Comparison of ENCODE assay signal across 8 cellular contexts in the genomic region with DNA sequence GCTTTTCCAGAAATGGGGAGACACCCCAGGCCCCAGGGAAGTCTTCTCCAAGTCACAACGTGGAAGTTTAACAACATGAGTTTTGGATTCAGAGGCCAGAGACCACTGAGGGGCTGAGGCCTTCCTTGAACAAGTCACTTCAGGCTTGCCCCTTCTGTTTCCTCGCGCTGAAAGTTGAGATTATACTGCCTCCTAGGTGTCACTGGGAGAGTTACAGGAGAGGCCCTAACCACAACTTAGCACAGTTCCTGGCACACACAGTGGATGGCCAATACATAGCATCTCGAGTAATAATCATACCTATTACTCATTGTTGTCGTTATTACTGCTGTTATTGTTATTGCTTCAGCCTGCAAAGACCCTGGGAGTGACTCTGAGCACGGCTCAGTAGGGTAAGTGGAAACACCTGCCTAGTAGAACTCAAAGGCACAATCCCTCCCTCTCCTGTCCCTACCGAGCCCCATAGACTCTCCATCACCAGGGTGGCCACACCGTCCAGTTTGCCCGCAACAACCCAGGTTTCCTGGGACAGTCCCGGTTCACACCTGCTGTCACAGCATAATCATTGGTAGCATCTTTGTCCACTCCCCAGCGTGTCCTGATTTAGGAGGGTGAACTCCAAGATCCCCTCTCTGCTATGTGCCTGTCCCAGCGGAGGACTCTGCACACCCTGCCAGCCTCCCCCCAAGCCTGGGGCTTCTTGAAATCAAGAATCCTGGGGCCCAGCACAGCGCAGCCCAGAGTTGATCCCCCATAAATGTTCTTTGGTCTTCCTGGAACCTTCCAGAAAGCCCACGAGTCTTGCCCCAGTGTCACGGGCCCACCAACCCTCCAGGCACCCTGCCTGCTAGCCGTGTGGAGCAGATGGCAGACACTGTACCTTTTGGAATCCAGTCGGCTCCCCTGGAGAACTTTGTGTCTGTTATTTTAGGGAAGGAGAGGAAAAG.
A peak's percentile ranks its signal among the peaks of the same experiment; 100 is the strongest.
DNase-seq lines count a peak whose midpoint lies in the region; ATAC-seq and TF ChIP-seq lines count a peak whose summit lies in the region.

No MANE protein-coding gene starts in this region.

- no peaks in the 10 kb centered on the region for H3F3A ChIP-seq in PC-9 (ENCODE audit: insufficient read depth, low read depth)

- H3K9me2 ChIP-seq in PC-9 (ENCODE audit: insufficient read depth): no peaks in the 10 kb centered on the region

- intact Hi-C loops in PC-9 (cut with micrococcal nuclease; ENCODE audit: unreplicated experiment): loop anchor here (5.0 kb wide), 1 partner anchor 739 kb away; no protein-coding TSS in a partner anchor

- H2AFZ ChIP-seq in PC-9: no peak overlapping the region

- POLR2A ChIA-PET in GM10248 (lab: Yijun Ruan, JAX) (no interaction called here), PC-9 (lab: Charles Lee; ENCODE audit: unreplicated experiment) (no interaction called here)

- no peak for ATAC-seq in GM18907 (IDR thresholded peaks at IDR 0.05; ENCODE audit: unreplicated experiment)
- ATAC-seq in GM19023 (IDR thresholded peaks at IDR 0.05; ENCODE audit: unreplicated experiment): no peak
- no peak for ATAC-seq in GM18873 (IDR thresholded peaks at IDR 0.05; ENCODE audit: low FRiP score, unreplicated experiment)

- CTCF ChIA-PET in GM10248 (lab: Yijun Ruan, JAX): interaction anchor here (1.0 to 6.9 kb wide), 3 partner anchors 11 to 83 kb away, joined by 3 to 100 read pairs (median 3); no protein-coding TSS in a partner anchor
- CTCF ChIA-PET in PC-9 (lab: Charles Lee): no interaction called here

- H3K27me3 ChIP-seq in PC-9 (ENCODE audit: insufficient read depth, low read depth): no peaks in the 10 kb centered on the region

- no peaks in the 10 kb centered on the region for H4K20me1 ChIP-seq in PC-9 (ENCODE audit: insufficient read depth)

- H3K36me3 ChIP-seq in PC-9 (ENCODE audit: low read depth): no peaks in the 10 kb centered on the region

- H3K4me1 ChIP-seq in PC-9 (replicated peaks; ENCODE audit: insufficient read depth): no peaks in the 10 kb centered on the region

- H3K4me2 ChIP-seq in PC-9: no peak overlapping the region

- H3K4me3 ChIP-seq in PC-9: no peak overlapping the region

- DNase-seq in 8988T (peak; percentile 48), GM10248 (ENCODE audit: extremely low spot score) (no peak), PC-9 (no peak), fibroblast of the conjunctiva (ENCODE audit: low read depth) (peak; percentile 28), retina (peak; percentile 70)

- no TSS peak for BruUV-seq in PC-9 (replicated peaks; lab: Mats Ljungman, UMichigan)

- TF ChIP-seq CTCF in GM10248 (IDR thresholded peaks at IDR 0.05; ENCODE audit: control extremely low read depth, extremely low read depth, low read depth, missing control alignments) (peak; percentile 29), PC-9 (conservative IDR thresholded peaks at IDR 0.05) (peak; percentile 58)

- no peaks in the 10 kb centered on the region for H3K79me2 ChIP-seq in PC-9 (ENCODE audit: low read depth)

- no peaks in the 10 kb centered on the region for H3K9me3 ChIP-seq in PC-9 (ENCODE audit: insufficient read depth, low read depth)

- H3K27ac ChIP-seq in PC-9: no peak overlapping the region

Comparison
In these comparisons a context has a peak if more than half of its experiments do, and no peak if none do; other contexts are left out.
1. DNase-seq: peak in 8988T (single experiment), fibroblast of the conjunctiva (single experiment) and retina (single experiment); none in GM10248 (single experiment) and PC-9 (0 of 2).